In the genomic region with DNA sequence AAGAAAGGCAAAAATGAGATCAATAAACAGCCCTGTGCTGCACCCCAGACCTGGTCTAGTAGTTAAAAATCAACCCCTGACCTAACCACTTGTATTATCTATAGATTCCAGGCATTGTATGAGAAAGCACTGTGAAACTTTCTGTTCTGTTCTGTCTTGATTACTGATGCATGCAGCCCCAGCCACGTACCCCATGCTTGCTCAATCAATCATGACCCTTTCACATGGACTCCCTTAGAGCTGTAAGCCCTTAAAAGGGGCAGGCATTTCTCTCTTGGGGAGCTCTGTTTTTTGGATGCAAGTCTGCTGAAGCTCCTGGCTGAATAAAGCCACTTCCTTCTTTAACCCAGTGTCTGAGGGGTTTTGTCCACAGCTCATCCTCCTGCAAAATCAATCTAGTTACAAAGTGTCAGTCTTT, we compare ENCODE assay signal across 1 cellular context.
TF ChIP-seq lines count a peak whose summit lies in the region.

No MANE protein-coding gene starts in this region.

TF ChIP-seq in K562, 482 proteins besides CTCF, POLR2A, EP300 and RAD21 (continued from another document and continues in another):
- TF ChIP-seq ZBTB40 (IDR thresholded peaks at IDR 0.05): no peak
- TF ChIP-seq ZBTB40 (CRISPR knock-in tag; IDR thresholded peaks at IDR 0.05): no peak
- no peak; the same call in 1 of the 2 replicates for TF ChIP-seq MYBL2 (IDR thresholded peaks at IDR 0.05; ENCODE audit: low read depth)
- no peak for TF ChIP-seq MYBL2 (CRISPR knock-in tag; IDR thresholded peaks at IDR 0.05; ENCODE audit: borderline replicate concordance)
- TF ChIP-seq SRSF7 (optimal IDR thresholded peaks at IDR 0.05; ENCODE audit: low read depth, low read length): no peak
- peak in 1 of 2 experiments; percentile 71; a peak in 2 of 4 replicates for TF ChIP-seq HDAC1 (IDR thresholded peaks at IDR 0.05)
- no peak for TF ChIP-seq GTF2A2 (tag; IDR thresholded peaks at IDR 0.05)
- TF ChIP-seq CHD2 (IDR thresholded peaks at IDR 0.05; ENCODE audit: low read depth, low read length): no peak
- no peak for TF ChIP-seq RUNX1 (IDR thresholded peaks at IDR 0.05; ENCODE audit: low read depth)
- TF ChIP-seq ZNF134 (CRISPR knock-in tag; conservative IDR thresholded peaks at IDR 0.05): no peak
- no peak for TF ChIP-seq GABPB2 (CRISPR knock-in tag; conservative IDR thresholded peaks at IDR 0.05)
- no peak for TF ChIP-seq PTRF (tag; IDR thresholded peaks at IDR 0.05)
- no peak for TF ChIP-seq TBP (optimal IDR thresholded peaks at IDR 0.05; ENCODE audit: low read depth, low read length)
- TF ChIP-seq SMAD3 (CRISPR knock-in tag; conservative IDR thresholded peaks at IDR 0.05): peak; percentile 80; the same call in 1 of the 2 replicates
- no peak for TF ChIP-seq ZNF41 (CRISPR knock-in tag; conservative IDR thresholded peaks at IDR 0.05)
- 0 out of 2 replicates have a peak, but pooled peaks have one; percentile 22 for TF ChIP-seq NR2C2 (CRISPR knock-in tag; IDR thresholded peaks at IDR 0.05)
- peak; percentile 42; the same call in 1 of the 2 replicates for TF ChIP-seq NR2C2 (tag; IDR thresholded peaks at IDR 0.05)
- TF ChIP-seq ZKSCAN1 (IDR thresholded peaks at IDR 0.05; ENCODE audit: low read depth, low read length): no peak
- TF ChIP-seq IRF1 (CRISPR knock-in tag; IDR thresholded peaks at IDR 0.05; ENCODE audit: borderline replicate concordance): no peak
- peak; percentile 98 for TF ChIP-seq TCF3 (CRISPR knock-in tag; IDR thresholded peaks at IDR 0.05)
- TF ChIP-seq, protein P1, sequence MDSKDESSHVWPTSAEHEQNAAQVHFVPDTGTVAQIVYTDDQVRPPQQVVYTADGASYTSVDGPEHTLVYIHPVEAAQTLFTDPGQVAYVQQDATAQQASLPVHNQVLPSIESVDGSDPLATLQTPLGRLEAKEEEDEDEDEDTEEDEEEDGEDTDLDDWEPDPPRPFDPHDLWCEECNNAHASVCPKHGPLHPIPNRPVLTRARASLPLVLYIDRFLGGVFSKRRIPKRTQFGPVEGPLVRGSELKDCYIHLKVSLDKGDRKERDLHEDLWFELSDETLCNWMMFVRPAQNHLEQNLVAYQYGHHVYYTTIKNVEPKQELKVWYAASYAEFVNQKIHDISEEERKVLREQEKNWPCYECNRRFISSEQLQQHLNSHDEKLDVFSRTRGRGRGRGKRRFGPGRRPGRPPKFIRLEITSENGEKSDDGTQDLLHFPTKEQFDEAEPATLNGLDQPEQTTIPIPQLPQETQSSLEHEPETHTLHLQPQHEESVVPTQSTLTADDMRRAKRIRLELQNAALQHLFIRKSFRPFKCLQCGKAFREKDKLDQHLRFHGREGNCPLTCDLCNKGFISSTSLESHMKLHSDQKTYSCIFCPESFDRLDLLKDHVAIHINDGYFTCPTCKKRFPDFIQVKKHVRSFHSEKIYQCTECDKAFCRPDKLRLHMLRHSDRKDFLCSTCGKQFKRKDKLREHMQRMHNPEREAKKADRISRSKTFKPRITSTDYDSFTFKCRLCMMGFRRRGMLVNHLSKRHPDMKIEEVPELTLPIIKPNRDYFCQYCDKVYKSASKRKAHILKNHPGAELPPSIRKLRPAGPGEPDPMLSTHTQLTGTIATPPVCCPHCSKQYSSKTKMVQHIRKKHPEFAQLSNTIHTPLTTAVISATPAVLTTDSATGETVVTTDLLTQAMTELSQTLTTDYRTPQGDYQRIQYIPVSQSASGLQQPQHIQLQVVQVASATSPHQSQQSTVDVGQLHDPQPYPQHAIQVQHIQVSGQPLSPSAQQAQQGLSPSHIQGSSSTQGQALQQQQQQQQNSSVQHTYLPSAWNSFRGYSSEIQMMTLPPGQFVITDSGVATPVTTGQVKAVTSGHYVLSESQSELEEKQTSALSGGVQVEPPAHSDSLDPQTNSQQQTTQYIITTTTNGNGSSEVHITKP (IDR thresholded peaks at IDR 0.05; ENCODE audit: partially characterized antibody): no peak
- TF ChIP-seq NR0B1 (IDR thresholded peaks at IDR 0.05; ENCODE audit: partially characterized antibody): no peak
- no peak for TF ChIP-seq TFAM (CRISPR knock-in tag; conservative IDR thresholded peaks at IDR 0.05)
- TF ChIP-seq YY1 (IDR thresholded peaks at IDR 0.05; ENCODE audit: borderline replicate concordance in 1 of 3, control insufficient read depth in 1 of 3, extremely low read depth in 1 of 3, insufficient read depth in 3 of 3, insufficient read length in 1 of 3, insufficient replicate concordance in 2 of 3, low read depth in 1 of 3, low read length in 2 of 3): peak in 1 of 3 experiments; percentile 7
- no peak for TF ChIP-seq RAD51 (IDR thresholded peaks at IDR 0.05; ENCODE audit: borderline replicate concordance, low read depth)
- TF ChIP-seq ZNF695 (CRISPR knock-in tag; IDR thresholded peaks at IDR 0.05): no peak
- TF ChIP-seq GTF2F1 (IDR thresholded peaks at IDR 0.05; ENCODE audit: low read depth, low read length): no peak
- no peak for TF ChIP-seq HMGN3 (IDR thresholded peaks at IDR 0.05; ENCODE audit: borderline replicate concordance, extremely low read depth, insufficient read length, low read depth, low read length)
- TF ChIP-seq MBD2 (IDR thresholded peaks at IDR 0.05; ENCODE audit: borderline replicate concordance, low read depth): 0 out of 2 replicates have a peak, but pooled peaks have one; percentile 51
- no peak for TF ChIP-seq CREB5 (CRISPR knock-in tag; IDR thresholded peaks at IDR 0.05)
- no peak for TF ChIP-seq SAFB2 (IDR thresholded peaks at IDR 0.05; ENCODE audit: borderline replicate concordance, low read depth, low read length, severe bottlenecking)
- no peak for TF ChIP-seq ZNF140 (CRISPR knock-in tag; IDR thresholded peaks at IDR 0.05)
- TF ChIP-seq POLR2AphosphoS2 (IDR thresholded peaks at IDR 0.05; ENCODE audit: low read length): no peak
- no peak for TF ChIP-seq ZSCAN32 (CRISPR knock-in tag; IDR thresholded peaks at IDR 0.05)
- TF ChIP-seq KLF16 (IDR thresholded peaks at IDR 0.05): peak; percentile 93
- no peak for TF ChIP-seq TGIF2 (CRISPR knock-in tag; IDR thresholded peaks at IDR 0.05)
- peak; percentile 95 for TF ChIP-seq CBFA2T2 (conservative IDR thresholded peaks at IDR 0.05)
- no peak for TF ChIP-seq ZNF165 (CRISPR knock-in tag; IDR thresholded peaks at IDR 0.05; ENCODE audit: borderline replicate concordance)
- TF ChIP-seq XRCC3 (IDR thresholded peaks at IDR 0.05): peak; percentile 85; the same call in 1 of the 2 replicates
- TF ChIP-seq ZNF445 (CRISPR knock-in tag; IDR thresholded peaks at IDR 0.05; ENCODE audit: low read depth): peak; percentile 87; the same call in 1 of the 2 replicates
- peak; percentile 59; the same call in 1 of the 2 replicates for TF ChIP-seq ELF4 (CRISPR knock-in tag; IDR thresholded peaks at IDR 0.05)
- no peak for TF ChIP-seq HEY1 (CRISPR knock-in tag; IDR thresholded peaks at IDR 0.05; ENCODE audit: borderline replicate concordance)
- no peak for TF ChIP-seq HNRNPUL1 (IDR thresholded peaks at IDR 0.05; ENCODE audit: low read length)
- TF ChIP-seq, protein P2, sequence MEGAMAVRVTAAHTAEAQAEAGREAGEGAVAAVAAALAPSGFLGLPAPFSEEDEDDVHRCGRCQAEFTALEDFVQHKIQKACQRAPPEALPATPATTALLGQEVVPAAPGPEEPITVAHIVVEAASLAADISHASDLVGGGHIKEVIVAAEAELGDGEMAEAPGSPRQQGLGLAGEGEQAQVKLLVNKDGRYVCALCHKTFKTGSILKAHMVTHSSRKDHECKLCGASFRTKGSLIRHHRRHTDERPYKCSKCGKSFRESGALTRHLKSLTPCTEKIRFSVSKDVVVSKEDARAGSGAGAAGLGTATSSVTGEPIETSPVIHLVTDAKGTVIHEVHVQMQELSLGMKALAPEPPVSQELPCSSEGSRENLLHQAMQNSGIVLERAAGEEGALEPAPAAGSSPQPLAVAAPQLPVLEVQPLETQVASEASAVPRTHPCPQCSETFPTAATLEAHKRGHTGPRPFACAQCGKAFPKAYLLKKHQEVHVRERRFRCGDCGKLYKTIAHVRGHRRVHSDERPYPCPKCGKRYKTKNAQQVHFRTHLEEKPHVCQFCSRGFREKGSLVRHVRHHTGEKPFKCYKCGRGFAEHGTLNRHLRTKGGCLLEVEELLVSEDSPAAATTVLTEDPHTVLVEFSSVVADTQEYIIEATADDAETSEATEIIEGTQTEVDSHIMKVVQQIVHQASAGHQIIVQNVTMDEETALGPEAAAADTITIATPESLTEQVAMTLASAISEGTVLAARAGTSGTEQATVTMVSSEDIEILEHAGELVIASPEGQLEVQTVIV (CRISPR knock-in tag; IDR thresholded peaks at IDR 0.05; ENCODE audit: borderline replicate concordance): no peak
- peak; percentile 89 for TF ChIP-seq SMAD4 (CRISPR knock-in tag; conservative IDR thresholded peaks at IDR 0.05)
- TF ChIP-seq NCOA4 (IDR thresholded peaks at IDR 0.05; ENCODE audit: partially characterized antibody): no peak
